18 cellular contexts compared by ENCODE assay signal in genomic region chr5:179599566-179599965, GRCh38. TPM values are rescaled to one million over a fixed set of nuclear protein-coding genes. Genes with fewer than 3 reads are reported as not detected.
DNase-seq lines count a peak whose midpoint lies in the region; ATAC-seq and TF ChIP-seq lines count a peak whose summit lies in the region.
"Had no signal": no experiment of that assay in that cellular context is flagged by ENCODE, and none has a peak within 500 bp of the region (broad histone marks: within the 10 kb centered on the region; RNA-seq: fewer than 3 reads in every experiment).

No MANE protein-coding gene starts in this region.

- H3K9me3 ChIP-seq in endodermal cell (ENCODE audit: control insufficient read depth, low read length) (no peaks in the 10 kb centered on the region), upper lobe of right lung (no peaks in the 10 kb centered on the region), gastroesophageal sphincter (no peaks in the 10 kb centered on the region)
- H3K9me3 ChIP-seq: A549, BE2C had no signal

- no peak for TF ChIP-seq CTCF in chondrocyte (IDR thresholded peaks at IDR 0.05)
- TF ChIP-seq CTCF in endodermal cell (conservative IDR thresholded peaks at IDR 0.05) = no peak
- TF ChIP-seq CTCF in nephron progenitor cell (IDR thresholded peaks at IDR 0.05) = no peak
- no peak for TF ChIP-seq CTCF in upper lobe of right lung (IDR thresholded peaks at IDR 0.05)
- TF ChIP-seq CTCF in gastroesophageal sphincter (IDR thresholded peaks at IDR 0.05) = no peak
- no peak for TF ChIP-seq CTCF in activated CD8-positive, alpha-beta T cell treated with anti-CD3 and anti-CD28 coated beads for 36 hours (IDR thresholded peaks at IDR 0.05)

- H3K9ac ChIP-seq in endodermal cell (ENCODE audit: extremely low read depth, low read length, poor library complexity, severe bottlenecking) = no peak overlapping the region

- H3K4me3 ChIP-seq in endodermal cell (ENCODE audit: low read length) (no peak overlapping the region), upper lobe of right lung (no peak overlapping the region), gastroesophageal sphincter (no peak overlapping the region)
- H3K4me3 ChIP-seq: A549, GM23338 had no signal

- 93 to 96% methylated on average over 6 to 16 of the region's 16 CpGs for WGBS in endodermal cell (ENCODE audit: insufficient coverage in 1 of 2, insufficient read length in 1 of 2), 2 experiments
- WGBS in gastroesophageal sphincter (ENCODE audit: low coverage in 1 of 2), 2 donors = no CpG with 5 or more reads among the region's 16 CpGs

- H3K36me3 Mint-ChIP-seq in chondrocyte (ENCODE audit: low read depth) = peaks cover 32% of the 10 kb centered on the region
- peaks cover 80% of the 10 kb centered on the region for H3K36me3 Mint-ChIP-seq in endodermal cell (ENCODE audit: low read depth)
- H3K36me3 Mint-ChIP-seq in nephron progenitor cell (ENCODE audit: low read depth) = peaks cover 47% of the 10 kb centered on the region
- peaks cover 22% of the 10 kb centered on the region for H3K36me3 Mint-ChIP-seq in activated CD8-positive, alpha-beta T cell treated with anti-CD3 and anti-CD28 coated beads for 36 hours (ENCODE audit: low read depth)

- H3K27me3 ChIP-seq in endodermal cell (ENCODE audit: control insufficient read depth, insufficient read depth, low read length, poor library complexity, severe bottlenecking) (no peaks in the 10 kb centered on the region), upper lobe of right lung (no peaks in the 10 kb centered on the region), gastroesophageal sphincter (no peaks in the 10 kb centered on the region)
- H3K27me3 ChIP-seq: BE2C had no signal

- TF ChIP-seq EP300 in gastroesophageal sphincter (IDR thresholded peaks at IDR 0.05) = no peak

- H3K27me3 Mint-ChIP-seq in chondrocyte (ENCODE audit: low read depth) (no peaks in the 10 kb centered on the region), endodermal cell (ENCODE audit: insufficient read depth) (no peaks in the 10 kb centered on the region), nephron progenitor cell (ENCODE audit: low read depth, poor library complexity) (no peaks in the 10 kb centered on the region)
- H3K27me3 Mint-ChIP-seq in activated CD8-positive, alpha-beta T cell treated with anti-CD3 and anti-CD28 coated beads for 36 hours = no peaks in the 10 kb centered on the region

- intact Hi-C loops in upper lobe of right lung (cut with DNase I) = no loop called here
- intact Hi-C loops in activated CD8-positive, alpha-beta T cell treated with anti-CD3 and anti-CD28 coated beads for 36 hours (cut with micrococcal nuclease) = no loop called here

- H3K27ac Mint-ChIP-seq in chondrocyte (ENCODE audit: unreplicated experiment) (peak overlapping the region; percentile 61), endodermal cell (peak overlapping the region; percentile 26), nephron progenitor cell (peak overlapping the region; percentile 54)
- H3K27ac Mint-ChIP-seq in activated CD8-positive, alpha-beta T cell treated with anti-CD3 and anti-CD28 coated beads for 36 hours = no peak overlapping the region
- H3K27ac Mint-ChIP-seq: CD8-positive, alpha-beta T cell; GM23338 had no signal

- H3K27ac ChIP-seq in endodermal cell (ENCODE audit: low read depth, low read length) (peak overlapping the region; percentile 4), upper lobe of right lung (no peak overlapping the region), gastroesophageal sphincter (no peak overlapping the region)
- H3K27ac ChIP-seq: A549, C4-2B had no signal

- CTCF ChIA-PET in activated CD8-positive, alpha-beta T cell treated with anti-CD3 and anti-CD28 coated beads for 36 hours (lab: Charles Lee) = interaction anchor here (0.6 to 1.2 kb wide), 2 partner anchors 23 to 67 kb away, joined by 3 to 4 read pairs; no protein-coding TSS in a partner anchor

- ATAC-seq in upper lobe of right lung = peak; percentile 10
- no peak for ATAC-seq in gastroesophageal sphincter
- ATAC-seq in activated CD8-positive, alpha-beta T cell treated with anti-CD3 and anti-CD28 coated beads for 36 hours = no peak
- ATAC-seq: CD8-positive, alpha-beta T cell; GM23338 had no signal

- H3K4me3 Mint-ChIP-seq in chondrocyte (ENCODE audit: unreplicated experiment) (no peak overlapping the region), endodermal cell (no peak overlapping the region), nephron progenitor cell (no peak overlapping the region)
- no peak overlapping the region for H3K4me3 Mint-ChIP-seq in activated CD8-positive, alpha-beta T cell treated with anti-CD3 and anti-CD28 coated beads for 36 hours
- H3K4me3 Mint-ChIP-seq: CD8-positive, alpha-beta T cell; GM23338; H9 had no signal

- H3K4me1 Mint-ChIP-seq in chondrocyte (ENCODE audit: low read depth) (no peaks in the 10 kb centered on the region), endodermal cell (peaks cover 5% of the 10 kb centered on the region), nephron progenitor cell (no peaks in the 10 kb centered on the region)
- H3K4me1 Mint-ChIP-seq in activated CD8-positive, alpha-beta T cell treated with anti-CD3 and anti-CD28 coated beads for 36 hours (ENCODE audit: low read depth) = no peaks in the 10 kb centered on the region
- H3K4me1 Mint-ChIP-seq: GM23338, H9 had no signal

- H3K9me3 Mint-ChIP-seq in chondrocyte (ENCODE audit: low read depth) = no peaks in the 10 kb centered on the region
- no peaks in the 10 kb centered on the region for H3K9me3 Mint-ChIP-seq in endodermal cell
- H3K9me3 Mint-ChIP-seq in nephron progenitor cell = no peaks in the 10 kb centered on the region
- no peaks in the 10 kb centered on the region for H3K9me3 Mint-ChIP-seq in activated CD8-positive, alpha-beta T cell treated with anti-CD3 and anti-CD28 coated beads for 36 hours
- H3K9me3 Mint-ChIP-seq: CD8-positive, alpha-beta T cell; GM23338; H9 had no signal

- H3K36me3 ChIP-seq in endodermal cell (ENCODE audit: control insufficient read depth, insufficient read depth, low read length) = peaks cover 48% of the 10 kb centered on the region
- peaks cover 94% of the 10 kb centered on the region for H3K36me3 ChIP-seq in upper lobe of right lung
- peaks cover 0 to 95% of the 10 kb centered on the region in 2 donors for H3K36me3 ChIP-seq in gastroesophageal sphincter

- H3K4me1 ChIP-seq in endodermal cell (ENCODE audit: control insufficient read depth, insufficient read depth, low read length) (no peaks in the 10 kb centered on the region), upper lobe of right lung (no peaks in the 10 kb centered on the region), gastroesophageal sphincter (peaks cover 0 to 12% (median 0%) of the 10 kb centered on the region in 3 donors)
- H3K4me1 ChIP-seq: A549, BE2C had no signal

- POLR2A ChIA-PET in activated CD8-positive, alpha-beta T cell treated with anti-CD3 and anti-CD28 coated beads for 36 hours (lab: Charles Lee) = interaction anchor here (0.7 to 6.8 kb wide), 2 partner anchors 10 to 29 kb away, joined by 3 to 51 read pairs; no protein-coding TSS in a partner anchor

- DNase-seq in chondrocyte (ENCODE audit: low spot score) (no peak), endodermal cell (no peak), nephron progenitor cell (no peak), upper lobe of right lung (peak; percentile 49)
- DNase-seq in activated CD8-positive, alpha-beta T cell treated with anti-CD3 and anti-CD28 coated beads for 36 hours = no peak
- DNase-seq in stimulated activated CD4-positive, alpha-beta T cell treated with anti-CD3 and anti-CD28 coated beads, Interleukin-15, amount 100 ng/mL, for 24 hours = no peak
- DNase-seq: BE2C; CD8-positive, alpha-beta T cell; COR-L47; DMS153; DND-41; GF-D8; H9; IMR-90 had no signal

- no peak for TF ChIP-seq POLR2A in gastroesophageal sphincter (IDR thresholded peaks at IDR 0.05)

RNA-seq across cellular contexts. Expression of gene HNRNPH1, which starts 23.9 kb away (rescaled TPM):
- total RNA-seq in chondrocyte = 341 to 426 TPM (median 348 TPM) in 3 replicates
- 100 to 1,000 TPM; 801 to 885 TPM for total RNA-seq in endodermal cell
- polyA plus RNA-seq in endodermal cell (2013, experiment 1 of 2) = 714 TPM
- 560 TPM for polyA plus RNA-seq in endodermal cell (2013, experiment 2 of 2)
- total RNA-seq in upper lobe of right lung = 470 TPM
- total RNA-seq in gastroesophageal sphincter = 100 to 1,000 TPM; 250 to 604 (median 331) TPM
- total RNA-seq in activated CD8-positive, alpha-beta T cell treated with anti-CD3 and anti-CD28 coated beads for 36 hours = 100 to 1,000 TPM; 706 to 709 TPM

RNA-seq across cellular contexts. Expression of gene RUFY1, which starts 49.2 kb away (rescaled TPM):
- total RNA-seq in chondrocyte (34.4 to 43.1 TPM (median 36.9 TPM) in 3 replicates), endodermal cell (10 to 100 TPM; 45.7 to 74.0 TPM), upper lobe of right lung (56.7 TPM), gastroesophageal sphincter (10 to 100 TPM; 38.1 to 59.0 (median 54.8) TPM)
- polyA plus RNA-seq in endodermal cell (2013, experiment 1 of 2) = 49.4 TPM
- 42.9 TPM for polyA plus RNA-seq in endodermal cell (2013, experiment 2 of 2)
- total RNA-seq in activated CD8-positive, alpha-beta T cell treated with anti-CD3 and anti-CD28 coated beads for 36 hours = 10 to 100 TPM; 22.5 to 24.7 TPM
